ENCODE assay signal across 20 cellular contexts in the genomic region with DNA sequence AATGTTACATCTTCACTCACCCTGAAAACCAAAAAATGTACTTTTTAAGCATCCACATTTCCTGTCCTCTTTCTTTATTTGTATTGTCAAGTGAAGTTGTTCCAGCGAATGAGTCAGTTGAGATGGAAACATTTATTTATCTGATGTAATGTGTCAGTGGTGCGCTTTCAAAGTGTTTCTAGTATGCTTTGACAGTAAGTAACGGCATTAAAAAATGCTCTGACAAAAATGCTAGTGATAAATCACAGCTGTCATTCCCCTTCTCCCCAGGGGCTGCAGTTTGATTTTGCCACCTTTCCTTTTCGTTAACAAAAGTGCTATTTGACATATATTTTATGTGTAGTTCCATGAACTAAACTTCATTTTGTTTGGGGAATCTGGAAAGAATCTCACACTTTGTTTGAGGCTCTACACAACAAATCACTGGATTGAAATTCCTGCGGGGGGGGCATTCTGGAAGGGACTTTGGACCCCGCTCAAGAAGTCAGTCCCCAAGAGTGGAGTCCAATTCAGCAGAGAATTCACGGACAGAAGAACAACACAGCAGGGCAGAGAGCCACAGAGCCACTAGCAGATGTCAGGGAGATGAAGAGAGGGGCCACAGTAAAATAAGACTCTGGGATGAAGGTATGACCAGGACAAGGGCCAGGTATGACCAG. TPM values are rescaled to one million over a fixed set of nuclear protein-coding genes. Genes with fewer than 3 reads are reported as not detected.
DNase-seq lines count a peak whose midpoint lies in the region; ATAC-seq, FAIRE-seq and TF ChIP-seq lines count a peak whose summit lies in the region.
"Had no signal": no experiment of that assay in that cellular context is flagged by ENCODE, and none has a peak within 500 bp of the region (broad histone marks: within the 10 kb centered on the region; RNA-seq: fewer than 3 reads in every experiment).

No MANE protein-coding gene starts in this region.

- intact Hi-C loops in thyroid gland (cut with DNase I): no loop called here

- POLR2A ChIA-PET in A549 (lab: Yijun Ruan, JAX): no interaction called here

- H3K9me3 ChIP-seq in A549 (no peaks in the 10 kb centered on the region), gastroesophageal sphincter (no peaks in the 10 kb centered on the region), thyroid gland (no peaks in the 10 kb centered on the region)
- H3K9me3 ChIP-seq: prostate gland, uterus had no signal

- TF ChIP-seq POLR2A in A549 (IDR thresholded peaks at IDR 0.05; ENCODE audit: low read length) (no peak), gastroesophageal sphincter (IDR thresholded peaks at IDR 0.05) (no peak), thyroid gland (IDR thresholded peaks at IDR 0.05) (no peak)

- no peaks in the 10 kb centered on the region for H3K27me3 Mint-ChIP-seq in HFFc6 (ENCODE audit: insufficient read depth)

- H3K36me3 ChIP-seq in bronchial epithelial cell (ENCODE audit: control insufficient read depth, insufficient read depth, low read length) (no peaks in the 10 kb centered on the region), gastroesophageal sphincter (no peaks in the 10 kb centered on the region), thyroid gland (no peaks in the 10 kb centered on the region)
- H3K36me3 ChIP-seq: prostate gland, uterus had no signal

- no peak for FAIRE-seq in A549 (lab: Jason Lieb, UNC)
- FAIRE-seq in bronchial epithelial cell (lab: Jason Lieb, UNC): peak; percentile 50
- FAIRE-seq: GM12878 had no signal

- H3K4me3 ChIP-seq in A549 (no peak overlapping the region), bronchial epithelial cell (ENCODE audit: low read depth, low read length) (no peak overlapping the region), gastroesophageal sphincter (no peak overlapping the region), thyroid gland (replicated peaks in 1 of 3) (no peak overlapping the region)
- H3K4me3 ChIP-seq: GM12878, prostate gland, uterus had no signal

- peak overlapping the region; percentile 26; the same call in 2 of the 3 replicates for H3K4me2 ChIP-seq in A549

- no peak for TF ChIP-seq CTCF in A549 (IDR thresholded peaks at IDR 0.05)
- TF ChIP-seq CTCF in HFFc6 (IDR thresholded peaks at IDR 0.05): no peak
- no peak for TF ChIP-seq CTCF in bronchial epithelial cell (IDR thresholded peaks at IDR 0.05; ENCODE audit: insufficient read depth, low read length, severe bottlenecking)
- no peak for TF ChIP-seq CTCF in gastroesophageal sphincter (IDR thresholded peaks at IDR 0.05)
- no peak for TF ChIP-seq CTCF in thyroid gland (IDR thresholded peaks at IDR 0.05)

- no peak overlapping the region; the same call in 1 of the 2 replicates for H3K27ac Mint-ChIP-seq in HFFc6
- H3K27ac Mint-ChIP-seq: mesothelial cell of epicardium; stimulated activated effector memory CD8-positive, alpha-beta T cell treated with anti-CD3 and anti-CD28 coated beads, Interleukin-12 subunit alpha, Interleukin-12 subunit beta, amount 100 ng/mL, for 72 hours had no signal

- peak overlapping the region; percentile 39 for H3K4me3 Mint-ChIP-seq in HFFc6
- H3K4me3 Mint-ChIP-seq: activated T-cell treated with anti-CD3 and anti-CD28 coated beads, Interleukin-2, amount 50 U/mL, for 4 hours; mesothelial cell of epicardium; stimulated activated effector memory CD8-positive, alpha-beta T cell treated with anti-CD3 and anti-CD28 coated beads, Interleukin-12 subunit alpha, Interleukin-12 subunit beta, amount 100 ng/mL, for 72 hours had no signal

- H3K9me3 Mint-ChIP-seq in HFFc6: no peaks in the 10 kb centered on the region
- H3K9me3 Mint-ChIP-seq: activated T-cell treated with anti-CD3 and anti-CD28 coated beads, Interleukin-2, amount 50 U/mL, for 4 hours; mesothelial cell of epicardium; stimulated activated effector memory CD8-positive, alpha-beta T cell treated with anti-CD3 and anti-CD28 coated beads, Interleukin-12 subunit alpha, Interleukin-12 subunit beta, amount 100 ng/mL, for 72 hours had no signal

- ATAC-seq in A549: no peak
- ATAC-seq in gastroesophageal sphincter: no peak
- ATAC-seq in HG03354 (IDR thresholded peaks at IDR 0.05; ENCODE audit: poor library complexity, severe bottlenecking, unreplicated experiment): no peak
- ATAC-seq: activated T-cell treated with anti-CD3 and anti-CD28 coated beads, Interleukin-2, amount 50 U/mL, for 4 hours; GM12878; stimulated activated effector memory CD8-positive, alpha-beta T cell treated with anti-CD3 and anti-CD28 coated beads, Interleukin-12 subunit alpha, Interleukin-12 subunit beta, amount 100 ng/mL, for 72 hours had no signal

- no peaks in the 10 kb centered on the region for H3K36me3 Mint-ChIP-seq in HFFc6 (ENCODE audit: low read depth)
- H3K36me3 Mint-ChIP-seq: mesothelial cell of epicardium; stimulated activated effector memory CD8-positive, alpha-beta T cell treated with anti-CD3 and anti-CD28 coated beads, Interleukin-12 subunit alpha, Interleukin-12 subunit beta, amount 100 ng/mL, for 72 hours had no signal

- no peak overlapping the region for H3K27ac ChIP-seq in A549
- no peak overlapping the region for H3K27ac ChIP-seq in gastroesophageal sphincter
- no peak overlapping the region for H3K27ac ChIP-seq in thyroid gland
- H3K27ac ChIP-seq: HL-60, prostate gland, uterus had no signal

- no peaks in the 10 kb centered on the region for H3K27me3 ChIP-seq in bronchial epithelial cell (ENCODE audit: control insufficient read depth, insufficient read depth, low read length)
- H3K27me3 ChIP-seq in gastroesophageal sphincter: no peaks in the 10 kb centered on the region
- no peaks in the 10 kb centered on the region for H3K27me3 ChIP-seq in thyroid gland
- H3K27me3 ChIP-seq: uterus had no signal

- DNase-seq in A549 (ENCODE audit: low read depth in 1 of 2, low spot score in 1 of 2) (no peak), HFFc6 (peak; percentile 49), bronchial epithelial cell (ENCODE audit: low read depth) (no peak), iris pigment epithelial cell (ENCODE audit: low read depth) (peak; percentile 78), HUDEP-2 (lab: John Stamatoyannopoulos, UW; ENCODE audit: unreplicated experiment in 76 of 76) (no peak), thyroid gland (no peak)
- DNase-seq: activated CD4-positive, alpha-beta T cell treated with anti-CD3 and anti-CD28 coated beads for 1 hour; activated T-cell treated with anti-CD3 and anti-CD28 coated beads, Interleukin-2, amount 50 U/mL, for 4 hours; DMS53; MV-4-11; NCI-H2227 treated with DMSO at 0.1 percent for 48 hours; stimulated activated CD4-positive, alpha-beta T cell treated with anti-CD3 and anti-CD28 coated beads, Interleukin-4, amount 100 ng/mL, for 1 hour; uterus had no signal

- peaks cover 7% of the 10 kb centered on the region; the same call in 1 of the 3 replicates for H3K4me1 ChIP-seq in A549
- H3K4me1 ChIP-seq in gastroesophageal sphincter: no peaks in the 10 kb centered on the region
- no peaks in the 10 kb centered on the region for H3K4me1 ChIP-seq in thyroid gland
- H3K4me1 ChIP-seq: prostate gland, uterus had no signal

- peaks cover 33% of the 10 kb centered on the region for H3K4me1 Mint-ChIP-seq in HFFc6 (ENCODE audit: low read depth)
- H3K4me1 Mint-ChIP-seq: mesothelial cell of epicardium; stimulated activated effector memory CD8-positive, alpha-beta T cell treated with anti-CD3 and anti-CD28 coated beads, Interleukin-12 subunit alpha, Interleukin-12 subunit beta, amount 100 ng/mL, for 72 hours had no signal

- TF ChIP-seq EP300 in A549 (IDR thresholded peaks at IDR 0.05) (no peak), gastroesophageal sphincter (IDR thresholded peaks at IDR 0.05) (no peak)

- TF ChIP-seq RAD21 in A549 (conservative IDR thresholded peaks at IDR 0.05 in 1 of 2, IDR thresholded peaks at IDR 0.05 in 1 of 2): no peak

- WGBS in A549 (ENCODE audit: missing lambda C conversion rate): 52% methylated on average over 7 of the region's 7 CpGs
- WGBS in gastroesophageal sphincter (ENCODE audit: low coverage in 1 of 2), 2 donors: 17 to 33% methylated on average over 5 to 7 of the region's 7 CpGs
- WGBS in thyroid gland, 2 donors: 59 to 65% methylated on average over 7 of the region's 7 CpGs

- CTCF ChIA-PET in A549 (lab: Yijun Ruan, JAX): no interaction called here

TF ChIP-seq in A549, 52 proteins besides CTCF, POLR2A, EP300 and RAD21 (continues in another document):
- no peak for TF ChIP-seq RNF2 (IDR thresholded peaks at IDR 0.05; ENCODE audit: borderline replicate concordance, low read depth)
- TF ChIP-seq CHD2 (IDR thresholded peaks at IDR 0.05; ENCODE audit: low read length, partially characterized antibody): no peak
- TF ChIP-seq, protein P1, sequence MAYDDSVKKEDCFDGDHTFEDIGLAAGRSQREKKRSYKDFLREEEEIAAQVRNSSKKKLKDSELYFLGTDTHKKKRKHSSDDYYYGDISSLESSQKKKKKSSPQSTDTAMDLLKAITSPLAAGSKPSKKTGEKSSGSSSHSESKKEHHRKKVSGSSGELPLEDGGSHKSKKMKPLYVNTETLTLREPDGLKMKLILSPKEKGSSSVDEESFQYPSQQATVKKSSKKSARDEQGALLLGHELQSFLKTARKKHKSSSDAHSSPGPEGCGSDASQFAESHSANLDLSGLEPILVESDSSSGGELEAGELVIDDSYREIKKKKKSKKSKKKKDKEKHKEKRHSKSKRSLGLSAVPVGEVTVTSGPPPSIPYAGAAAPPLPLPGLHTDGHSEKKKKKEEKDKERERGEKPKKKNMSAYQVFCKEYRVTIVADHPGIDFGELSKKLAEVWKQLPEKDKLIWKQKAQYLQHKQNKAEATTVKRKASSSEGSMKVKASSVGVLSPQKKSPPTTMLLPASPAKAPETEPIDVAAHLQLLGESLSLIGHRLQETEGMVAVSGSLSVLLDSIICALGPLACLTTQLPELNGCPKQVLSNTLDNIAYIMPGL (CRISPR knock-in tag; IDR thresholded peaks at IDR 0.05; ENCODE audit: borderline replicate concordance): no peak
- TF ChIP-seq CBX2 (IDR thresholded peaks at IDR 0.05; ENCODE audit: borderline replicate concordance, low read depth): no peak
- TF ChIP-seq HOXB13 (CRISPR knock-in tag; IDR thresholded peaks at IDR 0.05; ENCODE audit: low read depth): no peak
- TF ChIP-seq POLR2AphosphoS2 (conservative IDR thresholded peaks at IDR 0.05; ENCODE audit: low read length): no peak
- TF ChIP-seq RARB (CRISPR knock-in tag; IDR thresholded peaks at IDR 0.05): no peak
- no peak for TF ChIP-seq ESRRA (IDR thresholded peaks at IDR 0.05; ENCODE audit: borderline replicate concordance, low read length)
- TF ChIP-seq MAZ (IDR thresholded peaks at IDR 0.05; ENCODE audit: borderline replicate concordance, low read depth, low read length): no peak

RNA-seq across cellular contexts. Expression of a gene that starts 7.6 kb away (rescaled TPM):
- polyA plus RNA-seq in A549 (2011; rRNA removed) (9.1 and 11.7 TPM in 2 replicates), A549 (2017; fragmentation: RNase III; extraction: RNeasy Plus Mini Kit Qiagen cat#74134 plus additional on column Dnase treatment) (4.1 to 5.4 TPM (median 4.6 TPM) in 3 replicates)
- 1.6 and 1.8 TPM in 2 replicates for polyA plus RNA-seq in A549 (2012; cell fraction: cytosol; rRNA removed)
- 0.58 and 1.1 TPM in 2 replicates for polyA plus RNA-seq in A549 (2012; cell fraction: nucleus; rRNA removed)
- 5.4 and 6.6 TPM in 2 replicates for polyA minus RNA-seq in A549 (2011; rRNA and poly(A)+ RNA removed)
- total RNA-seq in HFFc6 (2021; fragmentation: NEBNext Ultra II Directional; extraction: Animal tissue kit (Norgen Biotek cat#: 25700)): 10 to 100 TPM in 4 of 6 experiments, 1 to 10 TPM in 2; 8.5 to 14.4 (median 12.1) TPM
- total RNA-seq in bronchial epithelial cell (9.7 and 10.6 TPM in 2 replicates), gastroesophageal sphincter (10 to 100 TPM; 13.2 to 20.1 (median 15.9) TPM), thyroid gland (10 to 100 TPM; 25.0 to 31.8 (median 31.4) TPM)

Comparison
In these comparisons a context has a peak if more than half of its experiments do, and no peak if none do; other contexts are left out.
1. DNase-seq: peak in HFFc6 (single experiment) and iris pigment epithelial cell (single experiment); none in A549 (0 of 2), bronchial epithelial cell (single experiment), HUDEP-2 (0 of 76) and thyroid gland (0 of 2).